In the genomic region with DNA sequence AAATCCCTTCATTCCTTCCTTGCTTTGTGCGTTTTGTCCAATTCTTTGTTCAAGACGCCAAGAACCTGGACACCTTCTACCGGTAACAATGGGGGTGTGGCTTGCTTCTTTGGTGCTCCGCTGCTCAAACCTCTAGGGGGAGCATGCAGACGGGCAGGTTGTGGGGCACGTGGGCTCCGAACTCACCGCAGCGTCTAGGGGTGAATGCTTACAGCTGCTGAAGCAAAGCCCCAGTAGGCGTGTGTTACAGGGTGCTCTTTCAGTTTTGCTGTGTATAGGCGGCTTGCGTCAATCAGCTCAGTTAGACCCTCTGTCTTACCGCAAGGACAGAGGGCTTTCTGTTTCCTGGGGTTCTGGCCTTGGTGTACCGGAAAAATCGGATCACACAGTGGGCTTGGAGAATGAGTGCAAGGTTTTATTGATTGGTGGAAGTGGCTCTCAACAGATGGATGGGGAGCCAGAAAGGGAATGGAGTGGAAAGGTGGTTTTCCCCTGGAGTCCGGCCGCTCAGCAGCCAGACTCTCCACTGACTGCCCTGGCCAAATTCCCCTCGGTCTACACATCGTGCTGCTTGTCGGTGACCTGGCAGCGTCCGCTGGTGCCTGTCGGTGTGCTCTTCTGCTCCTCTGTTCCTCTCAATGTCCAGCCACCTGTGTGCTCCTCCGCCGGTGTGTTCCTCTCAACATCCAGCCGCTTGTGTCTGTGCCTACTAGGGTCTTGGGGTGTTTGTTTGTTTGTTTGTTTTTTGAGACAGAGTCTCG, we compare ENCODE assay signal across 8 cellular contexts. TPM values are rescaled to one million over a fixed set of nuclear protein-coding genes. Genes with fewer than 3 reads are reported as not detected.
DNase-seq lines count a peak whose midpoint lies in the region; ATAC-seq and TF ChIP-seq lines count a peak whose summit lies in the region.

No MANE protein-coding gene starts in this region.

- H2AFZ ChIP-seq in HCT116 (ENCODE audit: low read depth, low read length, poor library complexity, severe bottlenecking): no peak overlapping the region

- no peak for TF ChIP-seq RAD21 in HCT116 (IDR thresholded peaks at IDR 0.05; ENCODE audit: low read depth)

- no peak overlapping the region for H3K4me2 ChIP-seq in HCT116 (ENCODE audit: low read length)

- POLR2A ChIA-PET in HCT116 (lab: Charles Lee) (no interaction called here), WTC11 (lab: Charles Lee) (no interaction called here)

- H3K79me2 ChIP-seq in HCT116 (ENCODE audit: insufficient read depth, low read length): no peaks in the 10 kb centered on the region

- peak; percentile 60 for ATAC-seq in HCT116
- ATAC-seq in WTC11: peak; percentile 55
- ATAC-seq in central memory CD8-positive, alpha-beta T cell (replicated peaks; ENCODE audit: extremely low read depth, poor library complexity, severe bottlenecking): peak; percentile 89

- intact Hi-C loops in HCT116 (cut with micrococcal nuclease): no loop called here

- H3K27me3 ChIP-seq in HCT116 (ENCODE audit: insufficient read depth, low read length) (no peaks in the 10 kb centered on the region), muscle layer of duodenum (ENCODE audit: low read depth, low read length) (no peaks in the 10 kb centered on the region), subcutaneous abdominal adipose tissue (ENCODE audit: control insufficient read depth in 5 of 5, insufficient read depth in 4 of 5, low read length in 5 of 5) (no peaks in the 10 kb centered on the region)

- BruUV-seq in HCT116 (replicated peaks; lab: Mats Ljungman, UMichigan): no TSS peak

- H3K4me1 ChIP-seq in HCT116 (ENCODE audit: control insufficient read depth in 1 of 2, insufficient read depth in 2 of 2, low read length in 2 of 2) (no peaks in the 10 kb centered on the region), muscle layer of duodenum (ENCODE audit: control insufficient read depth in 1 of 2, insufficient read depth in 2 of 2, low read length in 2 of 2) (peaks cover 0 to 20% of the 10 kb centered on the region in 2 donors), subcutaneous abdominal adipose tissue (ENCODE audit: control insufficient read depth in 5 of 5, insufficient read depth in 5 of 5, low read length in 5 of 5) (peaks cover 2 to 34% (median 29%) of the 10 kb centered on the region in 5 donors)

- H3K4me3 ChIP-seq in HCT116 (replicated peaks in 1 of 2; ENCODE audit: low read depth in 1 of 2, low read length in 2 of 2) (no peak overlapping the region), muscle layer of duodenum (ENCODE audit: low read depth in 1 of 2, low read length in 2 of 2) (peak overlapping the region; percentile 66 to 86), subcutaneous abdominal adipose tissue (ENCODE audit: low read depth in 1 of 5, low read length in 5 of 5) (peak overlapping the region; percentile 75 to 91 (median 82))

- TF ChIP-seq POLR2A in HCT116 (IDR thresholded peaks at IDR 0.05; ENCODE audit: borderline replicate concordance, extremely low read depth, insufficient read depth, insufficient read length): no peak

- no peak overlapping the region for H3K27ac ChIP-seq in HCT116 (ENCODE audit: low read depth, low read length)
- no peak overlapping the region for H3K27ac ChIP-seq in muscle layer of duodenum (ENCODE audit: low read length)
- no peak overlapping the region for H3K27ac ChIP-seq in subcutaneous abdominal adipose tissue (ENCODE audit: low read depth, low read length)

- peaks cover 48% of the 10 kb centered on the region for H3K27me3 Mint-ChIP-seq in WTC11 (ENCODE audit: low read depth)
- peaks cover 27% of the 10 kb centered on the region for H3K27me3 Mint-ChIP-seq in central memory CD8-positive, alpha-beta T cell

- H4K20me1 ChIP-seq in HCT116 (ENCODE audit: insufficient read depth): no peaks in the 10 kb centered on the region

- H3K27ac Mint-ChIP-seq in WTC11: 0 out of 2 replicates have a peak overlapping the region, but pooled peaks have one; percentile 6
- H3K27ac Mint-ChIP-seq in central memory CD8-positive, alpha-beta T cell (ENCODE audit: low read depth): peak overlapping the region; percentile 83

- CTCF ChIA-PET in HCT116 (lab: Charles Lee) (interaction anchor here (0.6 kb wide), 1 partner anchor 19 kb away, joined by 3 read pairs; no protein-coding TSS in a partner anchor), WTC11 (lab: Charles Lee) (interaction anchor here (0.5 to 1.4 kb wide), 9 partner anchors 10 to 1529 kb away, joined by 3 to 7 read pairs (median 3); no protein-coding TSS in a partner anchor)

- DNase-seq in HCT116 (ENCODE audit: low read depth, low spot score): no peak
- peak; percentile 26 for DNase-seq in NCI-H1092 (lab: John Stamatoyannopoulos, UW)
- DNase-seq in WTC11 (ENCODE audit: low spot score): peak; percentile 71
- DNase-seq in central memory CD8-positive, alpha-beta T cell (ENCODE audit: low spot score in 2 of 2): peak; percentile 47 to 68
- no peak for DNase-seq in C1 segment of cervical spinal cord (lab: John Stamatoyannopoulos, UW)

- no peaks in the 10 kb centered on the region for H3K9me3 ChIP-seq in HCT116 (ENCODE audit: control insufficient read depth in 1 of 2, insufficient read depth in 1 of 2, low read depth in 1 of 2, low read length in 2 of 2)
- H3K9me3 ChIP-seq in muscle layer of duodenum (ENCODE audit: control insufficient read depth in 1 of 2, low read length in 2 of 2): peaks cover 0 to 5% of the 10 kb centered on the region in 2 donors
- H3K9me3 ChIP-seq in subcutaneous abdominal adipose tissue (ENCODE audit: control insufficient read depth in 5 of 5, low read length in 5 of 5): peaks cover 0 to 7% (median 3%) of the 10 kb centered on the region in 5 donors

- H3K4me3 Mint-ChIP-seq in WTC11: peak overlapping the region; percentile 75
- peak overlapping the region; percentile 84 for H3K4me3 Mint-ChIP-seq in central memory CD8-positive, alpha-beta T cell

- H3K9ac ChIP-seq in HCT116 (ENCODE audit: low read length) (no peak overlapping the region), subcutaneous abdominal adipose tissue (ENCODE audit: low read length in 5 of 5) (peak overlapping the region in 4 of 5 donors; percentile 8 to 80 (median 74))

- RAD21 ChIA-PET in HCT116 (lab: Charles Lee; ENCODE audit: low non-redundant PET in 1 of 2, low total read pairs in 2 of 2, uncharacterized antibody in 2 of 2, unreplicated experiment in 2 of 2): no interaction called here

- peaks cover 34% of the 10 kb centered on the region for H3K4me1 Mint-ChIP-seq in WTC11
- H3K4me1 Mint-ChIP-seq in central memory CD8-positive, alpha-beta T cell: peaks cover 22% of the 10 kb centered on the region

- H3K36me3 Mint-ChIP-seq in WTC11: peaks cover 11% of the 10 kb centered on the region
- H3K36me3 Mint-ChIP-seq in central memory CD8-positive, alpha-beta T cell (ENCODE audit: insufficient read depth): peaks cover 3% of the 10 kb centered on the region

- no peaks in the 10 kb centered on the region for H3K36me3 ChIP-seq in HCT116 (ENCODE audit: control insufficient read depth in 1 of 2, insufficient read depth in 2 of 2, low read length in 2 of 2)
- no peaks in the 10 kb centered on the region for H3K36me3 ChIP-seq in muscle layer of duodenum (ENCODE audit: control insufficient read depth in 1 of 2, insufficient read depth in 2 of 2, low read length in 2 of 2)
- H3K36me3 ChIP-seq in subcutaneous abdominal adipose tissue (ENCODE audit: control insufficient read depth in 5 of 5, insufficient read depth in 5 of 5, low read length in 5 of 5): no peaks in the 10 kb centered on the region

- TF ChIP-seq CTCF in GM12873 (IDR thresholded peaks at IDR 0.05; ENCODE audit: insufficient read depth, low read depth, low read length, missing control alignments): peak; percentile 81
- TF ChIP-seq CTCF in HCT116 (IDR thresholded peaks at IDR 0.05 in 2 of 3, conservative IDR thresholded peaks at IDR 0.05 in 1 of 3; ENCODE audit: borderline replicate concordance in 1 of 3, insufficient read depth in 1 of 3, low read depth in 2 of 3, low read length in 2 of 3): peak in 1 of 3 experiments; percentile 32; a peak in 1 of 6 replicates
- TF ChIP-seq CTCF in WTC11 (IDR thresholded peaks at IDR 0.05): no peak; the same call in 1 of the 2 replicates

- H3K9me3 Mint-ChIP-seq in WTC11: peaks cover 16% of the 10 kb centered on the region
- H3K9me3 Mint-ChIP-seq in central memory CD8-positive, alpha-beta T cell: peaks cover 5% of the 10 kb centered on the region

- no peaks in the 10 kb centered on the region for H3K9me2 ChIP-seq in HCT116 (ENCODE audit: insufficient read depth)

TF ChIP-seq in HCT116, 20 proteins besides CTCF, POLR2A, EP300 and RAD21:
- TF ChIP-seq ZNF274 (IDR thresholded peaks at IDR 0.05; ENCODE audit: low read depth, low read length) (no peak), TCF7L2 (IDR thresholded peaks at IDR 0.05; ENCODE audit: borderline replicate concordance, extremely low read depth, insufficient read depth, insufficient read length) (no peak), FOSL1 (IDR thresholded peaks at IDR 0.05; ENCODE audit: low read depth) (no peak)

TF ChIP-seq in WTC11, 78 proteins besides CTCF, POLR2A, EP300 and RAD21 (continues in another document):
- peak; percentile 93 for TF ChIP-seq MAX (CRISPR knock-in tag; IDR thresholded peaks at IDR 0.05)
- no peak for TF ChIP-seq OVOL2 (CRISPR knock-in tag; IDR thresholded peaks at IDR 0.05; ENCODE audit: borderline replicate concordance)
- TF ChIP-seq, protein P1, sequence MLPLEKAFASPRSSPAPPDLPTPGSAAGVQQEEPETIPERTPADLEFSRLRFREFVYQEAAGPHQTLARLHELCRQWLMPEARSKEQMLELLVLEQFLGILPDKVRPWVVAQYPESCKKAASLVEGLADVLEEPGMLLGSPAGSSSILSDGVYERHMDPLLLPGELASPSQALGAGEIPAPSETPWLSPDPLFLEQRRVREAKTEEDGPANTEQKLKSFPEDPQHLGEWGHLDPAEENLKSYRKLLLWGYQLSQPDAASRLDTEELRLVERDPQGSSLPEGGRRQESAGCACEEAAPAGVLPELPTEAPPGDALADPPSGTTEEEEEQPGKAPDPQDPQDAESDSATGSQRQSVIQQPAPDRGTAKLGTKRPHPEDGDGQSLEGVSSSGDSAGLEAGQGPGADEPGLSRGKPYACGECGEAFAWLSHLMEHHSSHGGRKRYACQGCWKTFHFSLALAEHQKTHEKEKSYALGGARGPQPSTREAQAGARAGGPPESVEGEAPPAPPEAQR (CRISPR knock-in tag; IDR thresholded peaks at IDR 0.05): no peak

RNA-seq across cellular contexts. Expression of gene LRRC34, which starts 1.2 kb away (rescaled TPM):
- not detected for total RNA-seq in HCT116 (2021; ENCODE audit: unreplicated experiment)
- polyA plus RNA-seq in HCT116 (2012): 0.08 and 0.11 TPM in 2 replicates
- 5.3 to 8.3 TPM (median 6.0 TPM) in 3 replicates for total RNA-seq in WTC11 (2021)

RNA-seq across cellular contexts. Expression of gene LRRIQ4, which starts 1.3 kb away (rescaled TPM):
- total RNA-seq in HCT116 (2021; ENCODE audit: unreplicated experiment) (not detected), WTC11 (2021) (0.09 to 0.34 TPM (median 0.18 TPM) in 3 replicates)
- polyA plus RNA-seq in HCT116 (2012): not detected in 2 replicates

RNA-seq across cellular contexts. Expression of gene MYNN, which starts 40.7 kb away (rescaled TPM):
- total RNA-seq in HCT116 (2021; ENCODE audit: unreplicated experiment) (13.5 TPM), WTC11 (2021) (14.3 to 14.5 TPM (median 14.3 TPM) in 3 replicates)
- polyA plus RNA-seq in HCT116 (2012): 12.1 and 12.2 TPM in 2 replicates

RNA-seq across cellular contexts. Expression of gene ACTRT3, which starts 44.6 kb away (rescaled TPM):
- total RNA-seq in HCT116 (2021; ENCODE audit: unreplicated experiment): 1.2 TPM
- 0.71 and 0.91 TPM in 2 replicates for polyA plus RNA-seq in HCT116 (2012)
- 2.3 to 2.7 TPM (median 2.4 TPM) in 3 replicates for total RNA-seq in WTC11 (2021)

RNA-seq across cellular contexts. Expression of gene TERC, which starts 49.1 kb away (rescaled TPM):
- 47.0 TPM for total RNA-seq in HCT116 (2021; ENCODE audit: unreplicated experiment)
- 1.8 and 3.6 TPM in 2 replicates for polyA plus RNA-seq in HCT116 (2012)
- 34.3 to 57.1 TPM (median 48.5 TPM) in 3 replicates for total RNA-seq in WTC11 (2021)

Comparison
In these comparisons a context has a peak if more than half of its experiments do, and no peak if none do; other contexts are left out.
1. DNase-seq: peak in NCI-H1092 (single experiment), WTC11 (single experiment) and central memory CD8-positive, alpha-beta T cell (2 of 2); none in HCT116 (single experiment) and C1 segment of cervical spinal cord (0 of 14).
2. H3K4me3 ChIP-seq: peak in muscle layer of duodenum (2 of 2) and subcutaneous abdominal adipose tissue (5 of 5); none in HCT116 (0 of 2).
3. Peak in every context shown above with its lines, with median percentiles within 50 percentile points of each other: ATAC-seq.